Comparison of ENCODE assay signal across 1 cellular context in genomic region chr15:27495963-27496459, GRCh38.
TF ChIP-seq lines count a peak whose summit lies in the region.

No MANE protein-coding gene starts in this region.

TF ChIP-seq in WTC11, 78 proteins besides CTCF, POLR2A, EP300 and RAD21 (continued from another document):
- TF ChIP-seq ATF2 (CRISPR knock-in tag; IDR thresholded peaks at IDR 0.05; ENCODE audit: borderline replicate concordance, low read depth) (no peak), ZNF425 (CRISPR knock-in tag; conservative IDR thresholded peaks at IDR 0.05) (no peak), PRDM15 (CRISPR knock-in tag; IDR thresholded peaks at IDR 0.05) (no peak), EMX1 (CRISPR knock-in tag; IDR thresholded peaks at IDR 0.05) (no peak), ZNF423 (CRISPR knock-in tag; IDR thresholded peaks at IDR 0.05) (no peak)
